Comparison of ENCODE assay signal across 29 cellular contexts in the genomic region with DNA sequence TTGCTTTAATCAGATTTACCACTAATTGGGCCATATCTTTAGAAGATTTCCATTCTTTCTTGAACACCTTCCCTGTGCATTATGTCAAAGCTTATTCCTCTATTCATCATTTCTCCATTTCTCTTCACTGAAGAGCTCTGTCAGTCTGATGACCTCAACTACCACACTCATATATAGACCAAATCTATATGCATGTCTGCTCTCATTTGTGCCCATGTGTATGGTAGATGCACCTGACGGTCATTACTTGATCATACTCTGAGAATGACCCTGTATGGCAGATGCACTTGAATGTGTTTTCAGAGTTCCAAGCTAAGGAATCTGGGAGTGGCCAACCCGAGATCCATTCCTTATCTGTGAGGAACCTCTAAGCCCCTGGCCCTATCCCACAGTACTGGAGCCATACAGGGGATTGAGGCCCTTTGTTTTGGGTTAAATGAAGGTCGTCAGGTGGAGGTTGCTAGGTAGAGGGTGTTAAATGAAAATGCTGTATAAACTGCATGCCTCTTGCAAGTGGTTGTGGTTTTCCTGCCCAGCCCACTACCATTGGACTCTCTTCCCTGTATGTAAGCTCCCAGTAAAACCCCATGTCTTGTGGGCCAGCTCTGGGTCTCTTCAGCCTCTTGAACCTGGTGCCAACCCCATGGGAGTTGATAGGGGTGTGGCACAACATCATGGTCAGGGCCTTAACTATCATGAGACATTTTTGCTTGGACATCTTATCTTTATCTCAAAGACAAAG.
"Had no signal": no experiment of that assay in that cellular context is flagged by ENCODE, and none has a peak within 500 bp of the region (broad histone marks: within the 10 kb centered on the region; RNA-seq: fewer than 3 reads in every experiment).

No MANE protein-coding gene starts in this region.

- H3K4me1 ChIP-seq: adrenal gland, body of pancreas, esophagus muscularis mucosa, foreskin keratinocyte, heart left ventricle, right lobe of liver, tibial nerve had no signal

- DNase-seq: activated CD4-positive, CD25-positive, alpha-beta regulatory T cell treated with anti-CD3 and anti-CD28 coated beads, Interleukin-2, amount 50 U/mL, for 72 hours; activated effector memory CD4-positive, alpha-beta T cell treated with Interleukin-2 at 50 U/mL for 16 hours; activated naive CD4-positive, alpha-beta T cell treated with anti-CD3 and anti-CD28 coated beads for 36 hours; activated naive CD8-positive, alpha-beta T cell treated with anti-CD3 and anti-CD28 coated beads for 36 hours; adrenal gland; aorta; body of pancreas; dermis blood vessel endothelial cell; effector CD4-positive, alpha-beta T cell; foreskin keratinocyte; heart left ventricle; hypothalamus; immature natural killer cell; kidney; left colon; mammary epithelial cell; naive B cell; ovary; right lobe of liver; stimulated activated CD4-positive, alpha-beta T cell treated with anti-CD3 and anti-CD28 coated beads, Interleukin-12 subunit alpha, Interleukin-12 subunit beta, amount 100 ng/mL, for 4 hours; stimulated activated CD4-positive, alpha-beta T cell treated with anti-CD3 and anti-CD28 coated beads, Interleukin-4, amount 100 ng/mL, for 24 hours; T-helper 17 cell; T1000 had no signal

- H3K36me3 ChIP-seq: adrenal gland, esophagus muscularis mucosa, ovary, right lobe of liver, tibial nerve had no signal

- H3K4me1 Mint-ChIP-seq: activated naive CD8-positive, alpha-beta T cell treated with anti-CD3 and anti-CD28 coated beads for 36 hours; naive B cell; stimulated activated memory B cell treated with anti-CD40 and anti-IgM and Interleukin-4, amounts not matched to agents 10 μg/mL and 1 μg/mL and 100 μg/mL, for 72 hours had no signal

- H3K4me3 ChIP-seq: adrenal gland, body of pancreas, esophagus muscularis mucosa, heart left ventricle, ovary, right lobe of liver, skin epidermis, tibial nerve had no signal

- H3K27me3 ChIP-seq: adrenal gland, body of pancreas, esophagus muscularis mucosa, foreskin keratinocyte, heart left ventricle, ovary, right lobe of liver, tibial nerve had no signal

- H3K27me3 Mint-ChIP-seq: activated naive CD8-positive, alpha-beta T cell treated with anti-CD3 and anti-CD28 coated beads for 36 hours; naive B cell; stimulated activated memory B cell treated with anti-CD40 and anti-IgM and Interleukin-4, amounts not matched to agents 10 μg/mL and 1 μg/mL and 100 μg/mL, for 72 hours; T-helper 17 cell had no signal

- H3K9me3 Mint-ChIP-seq: activated naive CD4-positive, alpha-beta T cell treated with anti-CD3 and anti-CD28 coated beads for 36 hours; activated naive CD8-positive, alpha-beta T cell treated with anti-CD3 and anti-CD28 coated beads for 36 hours; immature natural killer cell; naive B cell; stimulated activated memory B cell treated with anti-CD40 and anti-IgM and Interleukin-4, amounts not matched to agents 10 μg/mL and 1 μg/mL and 100 μg/mL, for 72 hours had no signal

- H3K36me3 Mint-ChIP-seq: activated naive CD8-positive, alpha-beta T cell treated with anti-CD3 and anti-CD28 coated beads for 36 hours; mesothelial cell of epicardium had no signal

- H3K4me3 Mint-ChIP-seq: activated naive CD4-positive, alpha-beta T cell treated with anti-CD3 and anti-CD28 coated beads for 36 hours; activated naive CD8-positive, alpha-beta T cell treated with anti-CD3 and anti-CD28 coated beads for 36 hours; immature natural killer cell; mesothelial cell of epicardium; naive B cell; stimulated activated memory B cell treated with anti-CD40 and anti-IgM and Interleukin-4, amounts not matched to agents 10 μg/mL and 1 μg/mL and 100 μg/mL, for 72 hours; T-helper 17 cell had no signal

- H3K27ac ChIP-seq: adrenal gland, body of pancreas, esophagus muscularis mucosa, foreskin keratinocyte, heart left ventricle, ovary, right lobe of liver, skin epidermis, tibial nerve had no signal

- H3K9me3 ChIP-seq: adrenal gland, body of pancreas, esophagus muscularis mucosa, heart left ventricle, ovary, right lobe of liver, tibial nerve had no signal

- H3K27ac Mint-ChIP-seq: activated naive CD4-positive, alpha-beta T cell treated with anti-CD3 and anti-CD28 coated beads for 36 hours; activated naive CD8-positive, alpha-beta T cell treated with anti-CD3 and anti-CD28 coated beads for 36 hours; immature natural killer cell; mesothelial cell of epicardium; progenitor cell of endocrine pancreas; stimulated activated memory B cell treated with anti-CD40 and anti-IgM and Interleukin-4, amounts not matched to agents 10 μg/mL and 1 μg/mL and 100 μg/mL, for 72 hours; T-helper 17 cell had no signal

- ATAC-seq: body of pancreas, foreskin keratinocyte, heart left ventricle, left colon, right lobe of liver, T-helper 17 cell had no signal
